In the genomic region with DNA sequence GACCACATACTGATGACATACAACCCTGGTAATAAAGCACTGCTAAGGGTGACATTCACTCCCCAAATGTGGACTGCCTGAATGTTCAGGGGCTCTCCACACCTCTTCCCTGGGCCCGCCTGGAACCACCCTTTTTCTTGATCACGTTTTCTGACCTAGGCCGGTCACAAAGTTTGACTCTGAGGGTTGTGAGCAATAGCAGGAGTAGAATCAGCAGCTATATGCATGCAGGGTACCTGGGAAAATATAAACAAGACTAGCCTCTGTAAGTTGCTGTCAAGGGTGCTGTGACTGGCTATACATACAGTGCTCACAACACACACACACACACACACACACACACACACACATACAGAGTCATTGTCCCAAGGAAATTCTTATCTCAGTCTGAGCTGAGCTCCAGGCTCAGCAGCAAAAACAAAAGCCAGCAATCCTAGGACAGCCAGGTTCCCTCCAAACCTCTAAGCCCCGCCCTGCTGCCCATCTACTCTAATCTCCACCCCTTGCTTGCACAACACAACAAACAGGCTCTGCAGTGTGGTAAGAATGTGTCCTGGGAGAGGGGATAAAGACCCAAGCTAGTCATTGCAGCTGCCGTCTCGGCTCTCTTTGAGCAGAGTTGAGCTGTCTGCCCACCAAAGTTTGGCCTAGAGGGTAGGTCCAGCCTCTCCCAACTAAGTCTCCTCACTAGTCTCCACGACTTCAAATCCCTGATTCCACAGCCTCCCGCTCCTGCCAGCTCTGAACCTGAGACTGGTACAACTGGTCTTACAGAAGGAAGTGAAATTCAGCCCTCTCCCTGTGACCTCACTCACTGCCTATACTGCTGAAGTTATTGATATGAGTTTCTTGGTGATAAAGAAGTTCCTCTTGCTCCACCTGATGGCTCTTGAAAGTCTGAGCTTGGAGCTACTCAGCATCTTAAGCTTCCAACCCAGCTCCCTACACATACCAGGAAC, we compare ENCODE assay signal across 8 cellular contexts. TPM values are rescaled to one million over a fixed set of nuclear protein-coding genes. Genes with fewer than 3 reads are reported as not detected.
A peak's percentile ranks its signal among the peaks of the same experiment; 100 is the strongest.
DNase-seq lines count a peak whose midpoint lies in the region; ATAC-seq and TF ChIP-seq lines count a peak whose summit lies in the region.

No MANE protein-coding gene starts in this region.

- H3K36me3 Mint-ChIP-seq in activated T-cell treated with anti-CD3 and anti-CD28 coated beads, Interleukin-2, amount 50 U/mL, for 24 hours (ENCODE audit: low read depth): no peaks in the 10 kb centered on the region
- no peaks in the 10 kb centered on the region for H3K36me3 Mint-ChIP-seq in HFFc6 (ENCODE audit: low read depth)

- TF ChIP-seq CTCF in body of pancreas (IDR thresholded peaks at IDR 0.05): peak in 4 of 7 experiments; percentile 3 to 39 (median 8)
- no peak for TF ChIP-seq CTCF in liver (IDR thresholded peaks at IDR 0.05; ENCODE audit: low read depth, low read length, missing input control)
- peak in 2 of 5 experiments; percentile 8 to 20 for TF ChIP-seq CTCF in transverse colon (IDR thresholded peaks at IDR 0.05)
- no peak for TF ChIP-seq CTCF in HFFc6 (IDR thresholded peaks at IDR 0.05)

- H3K27ac ChIP-seq in body of pancreas: peak overlapping the region; percentile 84 to 97 (median 93)
- H3K27ac ChIP-seq in liver (ENCODE audit: low read depth in 1 of 2, low read length in 2 of 2): peak overlapping the region; percentile 73 to 74
- H3K27ac ChIP-seq in transverse colon: peak overlapping the region; percentile 90 to 94 (median 91)

- TF ChIP-seq EP300 in transverse colon (IDR thresholded peaks at IDR 0.05; ENCODE audit: low read depth): no peak

- WGBS in body of pancreas, 2 donors: 20 to 34% methylated on average over 6 to 8 of the region's 8 CpGs
- 26% methylated on average over 8 of the region's 8 CpGs for WGBS in liver
- 13 to 41% methylated on average over 3 to 8 of the region's 8 CpGs for WGBS in transverse colon (ENCODE audit: low coverage in 1 of 2), 2 donors

- peak overlapping the region; percentile 84 for H3K4me3 Mint-ChIP-seq in activated T-cell treated with anti-CD3 and anti-CD28 coated beads, Interleukin-2, amount 50 U/mL, for 24 hours
- no peak overlapping the region for H3K4me3 Mint-ChIP-seq in HFFc6

- H3K9ac ChIP-seq in liver (ENCODE audit: low read depth in 1 of 2, low read length in 2 of 2): no peak overlapping the region

- H3K4me1 Mint-ChIP-seq in activated T-cell treated with anti-CD3 and anti-CD28 coated beads, Interleukin-2, amount 50 U/mL, for 24 hours (ENCODE audit: low read depth): peaks cover 60% of the 10 kb centered on the region
- peaks cover 65% of the 10 kb centered on the region for H3K4me1 Mint-ChIP-seq in HFFc6 (ENCODE audit: low read depth)

- peak; percentile 37 to 60 for TF ChIP-seq RAD21 in liver (IDR thresholded peaks at IDR 0.05)

- H3K9me3 ChIP-seq in body of pancreas: no peaks in the 10 kb centered on the region
- no peaks in the 10 kb centered on the region for H3K9me3 ChIP-seq in liver (ENCODE audit: control insufficient read depth in 4 of 4, low read length in 3 of 4)
- no peaks in the 10 kb centered on the region for H3K9me3 ChIP-seq in transverse colon

- in situ Hi-C loops in transverse colon (cut with MboI; ENCODE audit: low pct_ligation_motif_present in 1 of 4, low pct_unique_long_range_greater_than_20kb in 1 of 4, low sequenced_read_pairs in 3 of 4): loop anchor here in 2 of 4 donors (10.0 kb wide), 2 partner anchors 52 to 62 kb away; no protein-coding TSS in a partner anchor

- no peaks in the 10 kb centered on the region for H3K9me3 Mint-ChIP-seq in activated T-cell treated with anti-CD3 and anti-CD28 coated beads, Interleukin-2, amount 50 U/mL, for 24 hours
- H3K9me3 Mint-ChIP-seq in HFFc6: no peaks in the 10 kb centered on the region

- peak overlapping the region; percentile 81 for H3K27ac Mint-ChIP-seq in activated T-cell treated with anti-CD3 and anti-CD28 coated beads, Interleukin-2, amount 50 U/mL, for 24 hours
- no peak overlapping the region for H3K27ac Mint-ChIP-seq in HFFc6

- H3K4me3 ChIP-seq in body of pancreas (no peak overlapping the region), liver (ENCODE audit: low read depth in 1 of 3, low read length in 3 of 3) (no peak overlapping the region), transverse colon (peak overlapping the region in 1 of 4 donors; percentile 8)

- intact Hi-C loops in body of pancreas (cut with DNase I): no loop called here
- intact Hi-C loops in transverse colon (cut with DNase I; ENCODE audit: low total_unique reads): loop anchor here (5.0 to 10.0 kb wide), 2 partner anchors 59 to 218 kb away; partner anchors contain the start of gene INAFM2

- no peaks in the 10 kb centered on the region for H3K27me3 Mint-ChIP-seq in activated T-cell treated with anti-CD3 and anti-CD28 coated beads, Interleukin-2, amount 50 U/mL, for 24 hours
- peaks cover 9% of the 10 kb centered on the region for H3K27me3 Mint-ChIP-seq in HFFc6 (ENCODE audit: insufficient read depth)

- no peak for DNase-seq in activated T-cell treated with anti-CD3 and anti-CD28 coated beads, Interleukin-2, amount 50 U/mL, for 24 hours
- DNase-seq in activated T-cell treated with anti-CD3 and anti-CD28 coated beads for 4 hours (no peak), NCI-H748 treated with DMSO at 0.1 percent for 48 hours (lab: John Stamatoyannopoulos, UW) (peak; percentile 18), body of pancreas (peak; percentile 88 to 94 (median 92)), transverse colon (peak; percentile 85), HFFc6 (no peak)

- no peaks in the 10 kb centered on the region for H3K36me3 ChIP-seq in body of pancreas (replicated peaks in 1 of 2; ENCODE audit: insufficient read depth in 1 of 2, low read depth in 2 of 2)
- H3K36me3 ChIP-seq in liver (ENCODE audit: control insufficient read depth in 4 of 4, insufficient read depth in 3 of 4, low read depth in 1 of 4, low read length in 3 of 4): no peaks in the 10 kb centered on the region
- H3K36me3 ChIP-seq in transverse colon: no peaks in the 10 kb centered on the region

- ATAC-seq in HG02642 (IDR thresholded peaks at IDR 0.05; ENCODE audit: poor library complexity, unreplicated experiment): peak; percentile 27
- peak; percentile 47 for ATAC-seq in body of pancreas

- H3K4me1 ChIP-seq in body of pancreas (peaks cover 77% of the 10 kb centered on the region), liver (ENCODE audit: control insufficient read depth in 4 of 4, insufficient read depth in 4 of 4, low read length in 3 of 4) (peaks cover 48 to 73% (median 66%) of the 10 kb centered on the region in 4 donors), transverse colon (peaks cover 57 to 77% (median 69%) of the 10 kb centered on the region in 4 donors)

- TF ChIP-seq POLR2A in body of pancreas (IDR thresholded peaks at IDR 0.05): peak; percentile 59 to 88 (median 84)
- peak; percentile 80 for TF ChIP-seq POLR2A in transverse colon (IDR thresholded peaks at IDR 0.05)

- H3K27me3 ChIP-seq in body of pancreas (no peaks in the 10 kb centered on the region), liver (ENCODE audit: control insufficient read depth in 4 of 4, insufficient read depth in 4 of 4, low read length in 3 of 4) (no peaks in the 10 kb centered on the region), transverse colon (no peaks in the 10 kb centered on the region)

TF ChIP-seq in liver, 16 proteins besides CTCF, POLR2A, EP300 and RAD21 (continues in another document):
- peak; percentile 28 for TF ChIP-seq YY1 (IDR thresholded peaks at IDR 0.05)
- peak; percentile 59 for TF ChIP-seq SP1 (IDR thresholded peaks at IDR 0.05)
- no peak for TF ChIP-seq ATF3 (IDR thresholded peaks at IDR 0.05)
- no peak for TF ChIP-seq FOXA1 (IDR thresholded peaks at IDR 0.05)
- peak; percentile 48 to 60 for TF ChIP-seq RXRA (IDR thresholded peaks at IDR 0.05)
- TF ChIP-seq HNF4G (IDR thresholded peaks at IDR 0.05): no peak
- TF ChIP-seq REST (IDR thresholded peaks at IDR 0.05): no peak
- no peak for TF ChIP-seq EGR1 (IDR thresholded peaks at IDR 0.05; ENCODE audit: low read depth in 2 of 2)
- no peak for TF ChIP-seq TAF1 (conservative IDR thresholded peaks at IDR 0.05)

RNA-seq across cellular contexts. Expression of gene BMF, which starts 2.2 kb away (rescaled TPM):
- total RNA-seq in body of pancreas (10 to 100 TPM in 1 of 2 donors, 1 to 10 TPM in 1; 4.3 to 16.1 TPM), liver (10 to 100 TPM in 1 of 2 donors, 1 to 10 TPM in 1; 6.6 to 10.2 TPM), transverse colon (10 to 100 TPM; 13.3 to 35.4 (median 25.1) TPM)
- polyA plus RNA-seq in liver: 1 to 10 TPM in 1 of 2 donors, under 1 TPM in 1; 0.63 to 1.4 TPM
- 1 to 10 TPM in 2 of 6 experiments, under 1 TPM in 4; 0.57 to 1.2 (median 0.81) TPM for total RNA-seq in HFFc6 (2021; fragmentation: NEBNext Ultra II Directional; extraction: Animal tissue kit (Norgen Biotek cat#: 25700))

RNA-seq across cellular contexts. Expression of gene BUB1B, which starts 54.4 kb away (rescaled TPM):
- total RNA-seq in body of pancreas: not detected
- total RNA-seq in liver: 10 to 100 TPM in 1 of 2 donors, under 1 TPM in 1; 0.08 to 31.1 TPM
- 1 to 10 TPM in 1 of 2 donors, under 1 TPM in 1; 0.63 to 1.0 TPM for polyA plus RNA-seq in liver
- 10 to 100 TPM in 2 of 4 donors, 1 to 10 TPM in 2; 1.4 to 15.3 (median 8.6) TPM for total RNA-seq in transverse colon
- total RNA-seq in HFFc6 (2021; fragmentation: NEBNext Ultra II Directional; extraction: Animal tissue kit (Norgen Biotek cat#: 25700)): 10 to 100 TPM; 11.5 to 38.1 (median 29.6) TPM

Comparison
In these comparisons a context has a peak if more than half of its experiments do, and no peak if none do; other contexts are left out.
1. DNase-seq: peak in NCI-H748 treated with DMSO at 0.1 percent for 48 hours (single experiment), body of pancreas (4 of 4) and transverse colon (single experiment); none in activated T-cell treated with anti-CD3 and anti-CD28 coated beads, Interleukin-2, amount 50 U/mL, for 24 hours (single experiment), activated T-cell treated with anti-CD3 and anti-CD28 coated beads for 4 hours (single experiment) and HFFc6 (single experiment).
2. CTCF ChIP-seq: peak in body of pancreas (4 of 7); none in liver (single experiment) and HFFc6 (single experiment).
3. Peak in every context shown above with its lines, with median percentiles within 50 percentile points of each other: H3K27ac ChIP-seq.